ENCODE assay signal across 8 cellular contexts in genomic region chr16:72008424-72009216, GRCh38.
DNase-seq lines count a peak whose midpoint lies in the region; ATAC-seq and TF ChIP-seq lines count a peak whose summit lies in the region.

Gene DHODH, plus strand, starts transcription at chr16:72008744. Its CDS starts 21 bp downstream, at chr16:72008765.

- peak; percentile 22 for TF ChIP-seq CTCF in 22Rv1 (IDR thresholded peaks at IDR 0.05)
- TF ChIP-seq CTCF in astrocyte of the spinal cord (IDR thresholded peaks at IDR 0.05; ENCODE audit: low read depth, low read length): no peak
- no peak for TF ChIP-seq CTCF in retinal pigment epithelial cell (conservative IDR thresholded peaks at IDR 0.05; ENCODE audit: low read depth, low read length)

- ATAC-seq in GM18519 (IDR thresholded peaks at IDR 0.05; ENCODE audit: low FRiP score, unreplicated experiment) (peak; percentile 94), HG03045 (IDR thresholded peaks at IDR 0.05; ENCODE audit: unreplicated experiment) (peak; percentile 100)

- peak; percentile 88 for DNase-seq in NCI-H2081 treated with DMSO at 0.1 percent for 48 hours (lab: John Stamatoyannopoulos, UW)
- peak; percentile 92 for DNase-seq in T1000 (lab: John Stamatoyannopoulos, UW)
- DNase-seq in astrocyte of the spinal cord (ENCODE audit: low read depth, low spot score): peak; percentile 98
- DNase-seq in hippocampal formation (lab: John Stamatoyannopoulos, UW): peak; percentile 96 to 98
- peak; percentile 91 for DNase-seq in retinal pigment epithelial cell (ENCODE audit: low read depth)

- H3K4me3 ChIP-seq in astrocyte of the spinal cord (ENCODE audit: low read depth, low read length): peak within 1 kb of the TSS; percentile 88
- H3K4me3 ChIP-seq in retinal pigment epithelial cell (ENCODE audit: low read length): peak within 1 kb of the TSS; percentile 95

- in situ Hi-C loops in astrocyte of the spinal cord (cut with HindIII; ENCODE audit: low sequenced_read_pairs): no loop called here

- H3K27ac ChIP-seq in 22Rv1: peak within 1 kb of the TSS; percentile 74

Comparison
In these comparisons a context has a peak if more than half of its experiments do, and no peak if none do; other contexts are left out.
1. Peak in every context shown above with its lines: DNase-seq, ATAC-seq, H3K4me3 ChIP-seq and H3K27ac ChIP-seq.